8 cellular contexts compared by ENCODE assay signal in the genomic region with DNA sequence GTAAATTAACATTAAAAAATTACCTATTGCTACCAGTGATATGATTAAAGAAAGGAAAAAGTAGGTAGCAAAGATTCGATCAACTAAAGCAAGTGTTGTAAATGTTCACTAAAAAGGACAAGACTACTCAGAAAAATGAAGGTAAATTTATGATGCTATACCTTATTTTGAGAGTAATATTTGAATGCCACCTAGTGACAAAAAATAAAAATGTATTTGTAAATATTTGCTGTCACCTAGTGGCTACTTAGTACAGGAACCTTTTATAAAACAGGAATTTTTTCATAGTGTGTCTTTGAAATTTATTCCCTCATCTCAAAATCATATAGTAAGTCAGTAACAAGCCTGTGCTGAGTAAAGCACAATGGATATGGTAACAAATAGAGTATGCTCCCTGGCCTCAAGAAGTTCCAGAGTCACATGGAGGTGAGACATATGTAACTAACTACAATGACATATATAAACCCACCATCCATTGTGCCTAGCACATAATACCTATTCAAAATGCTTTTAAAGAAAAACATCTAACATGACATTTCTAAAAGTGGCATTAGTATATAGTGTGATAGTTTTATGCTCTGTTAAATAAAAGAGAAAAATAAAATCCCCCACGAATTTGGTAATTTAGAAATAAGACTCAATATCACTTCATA.
DNase-seq lines count a peak whose midpoint lies in the region; ATAC-seq and TF ChIP-seq lines count a peak whose summit lies in the region.

No MANE protein-coding gene starts in this region.

- H3K4me3 Mint-ChIP-seq in nephron progenitor cell: no peak overlapping the region
- H3K4me3 Mint-ChIP-seq in T-helper 2 cell treated with Interferon-gamma antibody and Interleukin-4, amounts not matched to agents 5 μg/mL and 100 μg/mL, for 36 hours: no peak overlapping the region

- no peaks in the 10 kb centered on the region for H3K36me3 Mint-ChIP-seq in nephron progenitor cell (ENCODE audit: low read depth)
- peaks cover 7% of the 10 kb centered on the region for H3K36me3 Mint-ChIP-seq in T-helper 2 cell treated with Interferon-gamma antibody and Interleukin-4, amounts not matched to agents 5 μg/mL and 100 μg/mL, for 36 hours (ENCODE audit: low read depth)

- in situ Hi-C loops in Caki2 (cut with HindIII; ENCODE audit: low pct_unique_long_range_greater_than_20kb, low sequenced_read_pairs): no loop called here

- 66 to 79% (median 78%) methylated on average over 2 of the region's 2 CpGs for WGBS in ovary, 3 donors

- DNase-seq in Caki2 (ENCODE audit: low read depth): peak; percentile 28
- peak; percentile 19 for DNase-seq in NCI-H1694 (lab: John Stamatoyannopoulos, UW)
- DNase-seq in amniotic epithelial cell (ENCODE audit: low read depth): peak; percentile 21
- no peak for DNase-seq in nephron progenitor cell
- DNase-seq in T-helper 2 cell treated with Interferon-gamma antibody and Interleukin-4, amounts not matched to agents 5 μg/mL and 100 μg/mL, for 36 hours (ENCODE audit: low spot score): no peak
- DNase-seq in ovary: no peak

- no peaks in the 10 kb centered on the region for H3K27me3 ChIP-seq in ovary

- TF ChIP-seq CTCF in nephron progenitor cell (IDR thresholded peaks at IDR 0.05) (peak; percentile 41), ovary (IDR thresholded peaks at IDR 0.05) (no peak)

- ATAC-seq in GM21576 (IDR thresholded peaks at IDR 0.05; ENCODE audit: unreplicated experiment) (peak; percentile 72), HG02571 (IDR thresholded peaks at IDR 0.05; ENCODE audit: unreplicated experiment) (no peak)

- intact Hi-C loops in ovary (cut with DNase I): no loop called here

- no peaks in the 10 kb centered on the region for H3K9me3 ChIP-seq in ovary

- H3K4me3 ChIP-seq in ovary: no peak overlapping the region

- H3K36me3 ChIP-seq in ovary: no peaks in the 10 kb centered on the region

- H3K27ac ChIP-seq in ovary: no peak overlapping the region

- H3K4me1 Mint-ChIP-seq in nephron progenitor cell: no peaks in the 10 kb centered on the region
- H3K4me1 Mint-ChIP-seq in T-helper 2 cell treated with Interferon-gamma antibody and Interleukin-4, amounts not matched to agents 5 μg/mL and 100 μg/mL, for 36 hours (ENCODE audit: low read depth): no peaks in the 10 kb centered on the region

- no peaks in the 10 kb centered on the region for H3K4me1 ChIP-seq in ovary (ENCODE audit: insufficient read depth)

- no peak for TF ChIP-seq EP300 in ovary (IDR thresholded peaks at IDR 0.05)

- no peak for TF ChIP-seq POLR2A in ovary (IDR thresholded peaks at IDR 0.05)

- no peak overlapping the region for H3K27ac Mint-ChIP-seq in nephron progenitor cell
- no peak overlapping the region for H3K27ac Mint-ChIP-seq in T-helper 2 cell treated with Interferon-gamma antibody and Interleukin-4, amounts not matched to agents 5 μg/mL and 100 μg/mL, for 36 hours

- no peaks in the 10 kb centered on the region for H3K27me3 Mint-ChIP-seq in nephron progenitor cell (ENCODE audit: low read depth, poor library complexity)
- no peaks in the 10 kb centered on the region for H3K27me3 Mint-ChIP-seq in T-helper 2 cell treated with Interferon-gamma antibody and Interleukin-4, amounts not matched to agents 5 μg/mL and 100 μg/mL, for 36 hours (ENCODE audit: low read depth)

- no peaks in the 10 kb centered on the region for H3K9me3 Mint-ChIP-seq in nephron progenitor cell
- no peaks in the 10 kb centered on the region for H3K9me3 Mint-ChIP-seq in T-helper 2 cell treated with Interferon-gamma antibody and Interleukin-4, amounts not matched to agents 5 μg/mL and 100 μg/mL, for 36 hours

Comparison
In these comparisons a context has a peak if more than half of its experiments do, and no peak if none do; other contexts are left out.
1. DNase-seq: peak in Caki2 (single experiment), NCI-H1694 (single experiment) and amniotic epithelial cell (single experiment); none in nephron progenitor cell (single experiment), T-helper 2 cell treated with Interferon-gamma antibody and Interleukin-4, amounts not matched to agents 5 μg/mL and 100 μg/mL, for 36 hours (single experiment) and ovary (0 of 5).